ENCODE assay signal across 8 cellular contexts in the genomic region with DNA sequence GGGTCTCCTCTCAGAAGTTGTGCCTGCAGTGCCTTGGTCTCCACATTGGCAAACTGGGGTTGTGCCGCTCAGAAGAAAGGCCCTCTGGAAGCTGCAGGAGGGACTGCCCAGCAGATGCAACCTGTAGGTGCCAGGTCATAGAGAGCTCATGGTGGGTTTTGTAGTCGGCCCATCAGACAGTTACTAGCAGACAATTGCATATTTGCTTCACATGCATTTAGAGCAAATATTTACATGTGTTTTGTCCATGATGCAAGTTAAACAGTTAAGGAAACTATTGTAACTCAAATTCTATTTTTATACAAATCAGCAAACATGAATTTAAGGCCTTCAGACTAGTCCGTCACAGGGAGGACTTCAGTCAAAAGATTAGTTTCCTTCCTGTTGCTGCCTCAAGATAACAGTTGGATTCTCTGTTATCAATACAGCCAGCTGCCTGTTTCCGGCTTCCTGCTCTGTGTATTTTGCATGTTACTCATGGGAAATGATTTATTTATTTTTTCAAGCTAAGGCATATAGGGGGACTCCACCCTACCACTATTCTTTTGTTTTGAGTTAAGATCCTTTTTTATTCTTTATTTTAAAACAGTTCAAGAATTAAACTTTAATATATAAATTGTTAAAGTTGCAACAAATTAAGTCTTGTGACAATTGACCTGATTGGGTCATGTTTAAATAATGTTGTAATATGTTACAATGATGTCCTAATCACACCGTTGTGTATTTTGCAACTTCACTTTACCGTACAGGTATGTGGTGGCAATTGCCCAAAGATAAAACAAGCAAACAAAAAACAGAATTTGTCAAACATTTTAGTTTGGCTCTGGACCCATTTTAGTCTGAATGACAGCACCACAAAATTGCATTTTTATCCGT.
DNase-seq lines count a peak whose midpoint lies in the region; ATAC-seq and TF ChIP-seq lines count a peak whose summit lies in the region.

No MANE protein-coding gene starts in this region.

- peak overlapping the region; percentile 94 for H3K27ac Mint-ChIP-seq in T-helper 17 cell

- no peaks in the 10 kb centered on the region for H3K9me3 ChIP-seq in T-helper 17 cell (ENCODE audit: control insufficient read depth, low read length, poor library complexity, severe bottlenecking)
- no peaks in the 10 kb centered on the region for H3K9me3 ChIP-seq in cardiac muscle cell (ENCODE audit: low read depth)
- no peaks in the 10 kb centered on the region for H3K9me3 ChIP-seq in transverse colon

- intact Hi-C loops in transverse colon (cut with DNase I; ENCODE audit: low total_unique reads): no loop called here

- no peaks in the 10 kb centered on the region for H3K27me3 Mint-ChIP-seq in T-helper 17 cell

- H3K4me3 ChIP-seq in cardiac muscle cell: no peak overlapping the region
- H3K4me3 ChIP-seq in transverse colon: no peak overlapping the region

- no peak for TF ChIP-seq POLR2A in transverse colon (IDR thresholded peaks at IDR 0.05)

- H3K4me3 Mint-ChIP-seq in T-helper 17 cell: peak overlapping the region; percentile 63

- H3K27me3 ChIP-seq in cardiac muscle cell: no peaks in the 10 kb centered on the region
- H3K27me3 ChIP-seq in transverse colon: no peaks in the 10 kb centered on the region

- H3K36me3 ChIP-seq in cardiac muscle cell (no peaks in the 10 kb centered on the region), transverse colon (no peaks in the 10 kb centered on the region)

- no peaks in the 10 kb centered on the region for H3K36me3 Mint-ChIP-seq in T-helper 17 cell (ENCODE audit: low read depth)

- peaks cover 63% of the 10 kb centered on the region for H3K4me1 Mint-ChIP-seq in T-helper 17 cell

- TF ChIP-seq CTCF in cardiac muscle cell (IDR thresholded peaks at IDR 0.05; ENCODE audit: low read depth, low read length): no peak
- TF ChIP-seq CTCF in transverse colon (IDR thresholded peaks at IDR 0.05): no peak

- TF ChIP-seq EP300 in transverse colon (IDR thresholded peaks at IDR 0.05; ENCODE audit: low read depth): no peak

- H3K4me1 ChIP-seq in cardiac muscle cell (ENCODE audit: low read depth) (peaks cover 37% of the 10 kb centered on the region), transverse colon (peaks cover 24 to 67% (median 31%) of the 10 kb centered on the region in 4 donors)

- DNase-seq in EL: peak; percentile 34
- DNase-seq in T-helper 17 cell: no peak
- DNase-seq in cardiac muscle cell (ENCODE audit: low read depth in 1 of 2, low spot score in 1 of 2): peak in 1 of 2 donors; percentile 65
- peak; percentile 55 for DNase-seq in transverse colon
- no peak for DNase-seq in NCI-H524 (lab: John Stamatoyannopoulos, UW)

- ATAC-seq in HG02610 (IDR thresholded peaks at IDR 0.05; ENCODE audit: unreplicated experiment) (peak; percentile 34), T-helper 17 cell (peak; percentile 69), HG02884 (IDR thresholded peaks at IDR 0.05; ENCODE audit: unreplicated experiment) (no peak), HG03439 (IDR thresholded peaks at IDR 0.05; ENCODE audit: unreplicated experiment) (no peak)

- in situ Hi-C loops in transverse colon (cut with MboI; ENCODE audit: low pct_ligation_motif_present in 1 of 4, low pct_unique_long_range_greater_than_20kb in 1 of 4, low sequenced_read_pairs in 3 of 4): no loop called here

- peak overlapping the region; percentile 62 for H3K27ac ChIP-seq in cardiac muscle cell
- H3K27ac ChIP-seq in transverse colon: peak overlapping the region; percentile 70 to 78 (median 74)

- 18 to 43% methylated on average over 5 to 7 of the region's 7 CpGs for whole genome bisulfite sequencing in transverse colon (ENCODE audit: low coverage in 1 of 2), 2 donors

Comparison
In these comparisons a context has a peak if more than half of its experiments do, and no peak if none do; other contexts are left out.
1. DNase-seq: peak in EL (single experiment) and transverse colon (single experiment); none in T-helper 17 cell (0 of 3) and NCI-H524 (0 of 2).
2. ATAC-seq: peak in HG02610 (single experiment) and T-helper 17 cell (single experiment); none in HG02884 (single experiment) and HG03439 (single experiment).